Comparison of ENCODE assay signal across 8 cellular contexts in the genomic region with DNA sequence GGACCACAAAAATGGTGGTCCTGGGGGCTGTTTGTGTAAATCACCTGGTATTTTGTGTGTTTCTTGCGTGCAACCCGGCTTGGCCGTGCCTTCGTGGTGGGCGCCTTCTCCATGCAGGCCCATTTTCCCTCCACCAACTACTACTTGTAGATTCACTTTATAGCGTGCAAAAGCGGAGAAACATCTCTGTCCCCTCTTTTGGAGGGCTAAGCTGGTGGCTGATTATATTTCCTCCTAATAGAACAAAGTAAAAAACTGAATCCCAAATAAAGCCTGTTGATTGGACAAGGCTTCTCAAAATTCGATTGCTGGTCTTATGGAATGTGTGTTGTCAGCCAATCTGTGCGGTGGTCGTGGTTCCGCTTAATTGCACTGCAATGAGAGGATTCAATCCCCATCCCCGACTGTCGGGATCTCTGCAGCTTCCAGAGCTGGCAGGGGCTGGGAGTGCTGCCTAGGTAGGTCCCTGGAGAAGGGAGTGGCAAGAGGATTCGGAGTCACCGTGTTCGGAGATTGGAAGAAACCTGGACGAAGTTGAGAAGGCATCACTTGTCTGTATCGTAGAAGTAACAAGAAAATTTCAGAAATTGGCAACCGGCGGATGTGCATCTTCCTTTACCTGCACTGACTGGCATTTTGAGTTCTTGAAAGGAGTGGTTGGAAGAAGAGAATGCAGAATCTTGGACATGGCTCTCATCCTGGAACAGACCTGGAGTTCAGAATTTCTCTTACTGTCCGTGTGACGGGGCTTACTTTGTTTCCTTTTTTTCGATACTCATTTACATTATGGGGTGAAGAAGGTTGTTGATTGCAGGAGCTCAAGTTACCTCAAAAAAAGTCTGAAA. TPM values are rescaled to one million over a fixed set of nuclear protein-coding genes. Genes with fewer than 3 reads are reported as not detected.
DNase-seq lines count a peak whose midpoint lies in the region; ATAC-seq and TF ChIP-seq lines count a peak whose summit lies in the region.

No MANE protein-coding gene starts in this region.

- peak overlapping the region; percentile 87 for H3K4me2 ChIP-seq in GM23338

- H3K4me3 Mint-ChIP-seq in GM23338 (peak overlapping the region; percentile 95), T-helper 17 cell (peak overlapping the region; percentile 91), natural killer cell (peak overlapping the region; percentile 86)

- H3K4me3 ChIP-seq in BE2C (ENCODE audit: low read depth, low read length) (peak overlapping the region; percentile 83), GM23338 (peak overlapping the region; percentile 68)

- peak overlapping the region; percentile 61 for H3K27ac ChIP-seq in GM23338 (ENCODE audit: low read depth)

- H3K9me3 ChIP-seq in BE2C (no peaks in the 10 kb centered on the region), T-helper 17 cell (ENCODE audit: control insufficient read depth, low read length, poor library complexity, severe bottlenecking) (no peaks in the 10 kb centered on the region)

- DNase-seq in BE2C: peak; percentile 16
- peak; percentile 75 for DNase-seq in GM23338 (ENCODE audit: low spot score)
- DNase-seq in T-helper 17 cell: no peak
- DNase-seq in natural killer cell: no peak
- DNase-seq in middle frontal gyrus (ENCODE audit: extremely low spot score, low spot score): no peak
- no peak for DNase-seq in NOMO-1 (lab: John Stamatoyannopoulos, UW; ENCODE audit: unreplicated experiment in 2 of 2)

- H3K4me1 Mint-ChIP-seq in GM23338 (peaks cover 17% of the 10 kb centered on the region), T-helper 17 cell (peaks cover 22% of the 10 kb centered on the region), natural killer cell (peaks cover 19 to 21% of the 10 kb centered on the region in 2 donors)

- ATAC-seq in GM23338: peak; percentile 67
- ATAC-seq in T-helper 17 cell: no peak
- peak; percentile 41 for ATAC-seq in esophagus mucosa
- no peak for ATAC-seq in natural killer cell
- ATAC-seq in GM18517 (IDR thresholded peaks at IDR 0.05; ENCODE audit: unreplicated experiment): no peak

- 0 out of 2 replicates have a peak overlapping the region, but pooled peaks have one; percentile 0 for H2AFZ ChIP-seq in GM23338

- H3K36me3 Mint-ChIP-seq in GM23338 (ENCODE audit: low read depth) (peaks cover 19% of the 10 kb centered on the region), T-helper 17 cell (ENCODE audit: low read depth) (no peaks in the 10 kb centered on the region), natural killer cell (no peaks in the 10 kb centered on the region)

- peaks cover 48% of the 10 kb centered on the region for H3K79me2 ChIP-seq in GM23338 (replicated peaks; ENCODE audit: insufficient read depth)

- H3K9me2 ChIP-seq in GM23338 (ENCODE audit: insufficient read depth): no peaks in the 10 kb centered on the region

- H3F3A ChIP-seq in GM23338 (replicated peaks; ENCODE audit: low read depth): no peaks in the 10 kb centered on the region

- TF ChIP-seq CTCF in BE2C (IDR thresholded peaks at IDR 0.05; ENCODE audit: low read depth, low read length): no peak
- TF ChIP-seq CTCF in GM23338 (conservative IDR thresholded peaks at IDR 0.05; ENCODE audit: low read depth in 2 of 2): no peak
- TF ChIP-seq CTCF in natural killer cell (IDR thresholded peaks at IDR 0.05): no peak

- H3K36me3 ChIP-seq in BE2C: peaks cover 13% of the 10 kb centered on the region
- peaks cover 6% of the 10 kb centered on the region; the same call in 1 of the 2 replicates for H3K36me3 ChIP-seq in GM23338 (ENCODE audit: insufficient read depth)

- H3K27me3 Mint-ChIP-seq in GM23338 (ENCODE audit: insufficient read depth, low read depth, poor library complexity) (peaks cover 6% of the 10 kb centered on the region), T-helper 17 cell (no peaks in the 10 kb centered on the region), natural killer cell (ENCODE audit: low read depth in 2 of 2) (no peaks in the 10 kb centered on the region)

- no peaks in the 10 kb centered on the region for H3K4me1 ChIP-seq in BE2C
- H3K4me1 ChIP-seq in GM23338 (ENCODE audit: insufficient read depth): peaks cover 3% of the 10 kb centered on the region

- H3K27me3 ChIP-seq in BE2C: no peaks in the 10 kb centered on the region
- no peaks in the 10 kb centered on the region for H3K27me3 ChIP-seq in GM23338 (ENCODE audit: insufficient read depth)

- H3K9me3 Mint-ChIP-seq in GM23338 (no peaks in the 10 kb centered on the region; the same call in 2 of the 3 replicates), natural killer cell (no peaks in the 10 kb centered on the region)

- peak overlapping the region; percentile 95 for H3K27ac Mint-ChIP-seq in GM23338
- peak overlapping the region; percentile 81 for H3K27ac Mint-ChIP-seq in T-helper 17 cell
- H3K27ac Mint-ChIP-seq in natural killer cell: peak overlapping the region; percentile 75 to 80

- peaks cover 12% of the 10 kb centered on the region for H4K20me1 ChIP-seq in GM23338 (replicated peaks; ENCODE audit: insufficient read depth)

- intact Hi-C loops in natural killer cell (cut with micrococcal nuclease): no loop called here

TF ChIP-seq in GM23338, 12 proteins besides CTCF, POLR2A, EP300 and RAD21 (continues in another document):
- TF ChIP-seq JUNB (IDR thresholded peaks at IDR 0.05; ENCODE audit: unreplicated experiment) (no peak), STAT1 (IDR thresholded peaks at IDR 0.05; ENCODE audit: unreplicated experiment) (no peak), EZH2 (IDR thresholded peaks at IDR 0.05; ENCODE audit: low read depth, unreplicated experiment) (no peak), POLR2AphosphoS5 (IDR thresholded peaks at IDR 0.05; ENCODE audit: low read depth) (no peak), NANOG (IDR thresholded peaks at IDR 0.05; ENCODE audit: borderline replicate concordance) (no peak), ZNF331 (CRISPR knock-in tag; IDR thresholded peaks at IDR 0.05; ENCODE audit: low read depth) (no peak), CREB1 (CRISPR knock-in tag; IDR thresholded peaks at IDR 0.05; ENCODE audit: low read depth) (no peak)
- TF ChIP-seq, protein P1, sequence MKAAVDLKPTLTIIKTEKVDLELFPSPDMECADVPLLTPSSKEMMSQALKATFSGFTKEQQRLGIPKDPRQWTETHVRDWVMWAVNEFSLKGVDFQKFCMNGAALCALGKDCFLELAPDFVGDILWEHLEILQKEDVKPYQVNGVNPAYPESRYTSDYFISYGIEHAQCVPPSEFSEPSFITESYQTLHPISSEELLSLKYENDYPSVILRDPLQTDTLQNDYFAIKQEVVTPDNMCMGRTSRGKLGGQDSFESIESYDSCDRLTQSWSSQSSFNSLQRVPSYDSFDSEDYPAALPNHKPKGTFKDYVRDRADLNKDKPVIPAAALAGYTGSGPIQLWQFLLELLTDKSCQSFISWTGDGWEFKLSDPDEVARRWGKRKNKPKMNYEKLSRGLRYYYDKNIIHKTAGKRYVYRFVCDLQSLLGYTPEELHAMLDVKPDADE (IDR thresholded peaks at IDR 0.05): no peak

RNA-seq across cellular contexts. Expression of gene HMGXB4, which starts 1.1 kb away (rescaled TPM):
- 25.6 TPM for polyA plus RNA-seq in BE2C (2012; ENCODE audit: insufficient read depth, insufficient read length, low read depth)
- total RNA-seq in GM23338 (2014; rRNA removed; shearing (Covaris generic)): 33.1 and 34.7 TPM in 2 replicates
- polyA plus RNA-seq in GM23338 (2016; fragmentation: Nextera tagmentation; extraction: Ambion mirVana): 56.7 and 64.9 TPM in 2 replicates
- total RNA-seq in T-helper 17 cell: 10 to 100 TPM; 37.1 to 42.4 TPM
- total RNA-seq in esophagus mucosa: 13.1 TPM
- total RNA-seq in natural killer cell: 10 to 100 TPM; 40.4 to 46.1 (median 40.7) TPM

RNA-seq across cellular contexts. Expression of gene TOM1, which starts 41.3 kb away (rescaled TPM):
- polyA plus RNA-seq in BE2C (2012; ENCODE audit: insufficient read depth, insufficient read length, low read depth): 64.4 TPM
- 17.8 and 28.0 TPM in 2 replicates for total RNA-seq in GM23338 (2014; rRNA removed; shearing (Covaris generic))
- polyA plus RNA-seq in GM23338 (2016; fragmentation: Nextera tagmentation; extraction: Ambion mirVana): 9.1 and 10.9 TPM in 2 replicates
- 100 to 1,000 TPM; 166 to 178 TPM for total RNA-seq in T-helper 17 cell
- total RNA-seq in esophagus mucosa: 88.2 TPM
- 100 to 1,000 TPM; 102 to 132 (median 107) TPM for total RNA-seq in natural killer cell

Comparison
In these comparisons a context has a peak if more than half of its experiments do, and no peak if none do; other contexts are left out.
1. DNase-seq: peak in BE2C (single experiment) and GM23338 (single experiment); none in T-helper 17 cell (0 of 3), natural killer cell (single experiment), middle frontal gyrus (single experiment) and NOMO-1 (0 of 2).
2. ATAC-seq: peak in GM23338 (single experiment) and esophagus mucosa (single experiment); none in T-helper 17 cell (single experiment), natural killer cell (0 of 3) and GM18517 (single experiment).
3. Peak in every context shown above with its lines, with median percentiles within 50 percentile points of each other: H3K27ac Mint-ChIP-seq and H3K4me3 Mint-ChIP-seq.